Comparison of ENCODE assay signal across 35 cellular contexts in genomic region chr5:80712914-80713313, GRCh38.
"Had no signal": no experiment of that assay in that cellular context is flagged by ENCODE, and none has a peak within 500 bp of the region (broad histone marks: within the 10 kb centered on the region; RNA-seq: fewer than 3 reads in every experiment).

No MANE protein-coding gene starts in this region.

- H3K4me1 ChIP-seq: Peyer's patch had no signal

- H3K27me3 ChIP-seq: brain microvascular endothelial cell, MG63, Peyer's patch had no signal

- H3K4me3 ChIP-seq: MG63, Peyer's patch had no signal

- ATAC-seq: activated CD8-positive, alpha-beta memory T cell treated with anti-CD3 and anti-CD28 coated beads, Interleukin-2, amount 10 ng/mL, durations not matched to agents 7 days and 5 days; activated naive CD8-positive, alpha-beta T cell treated with anti-CD3 and anti-CD28 coated beads, Interleukin-2, amount 50 U/mL, for 24 hours; PC-3 had no signal

- DNase-seq: activated CD4-positive, alpha-beta memory T cell treated with anti-CD3 and anti-CD28 coated beads, Interleukin-2, amount 10 ng/mL, durations not matched to agents 7 days and 5 days; activated CD4-positive, alpha-beta T cell treated with anti-CD3 and anti-CD28 coated beads for 1 hour; activated CD4-positive, alpha-beta T cell treated with anti-CD3 and anti-CD28 coated beads for 48 hours; activated CD4-positive, CD25-positive, alpha-beta regulatory T cell; activated CD8-positive, alpha-beta memory T cell treated with anti-CD3 and anti-CD28 coated beads for 24 hours; activated CD8-positive, alpha-beta memory T cell treated with anti-CD3 and anti-CD28 coated beads, Interleukin-2, amount 10 ng/mL, durations not matched to agents 7 days and 5 days; activated CD8-positive, alpha-beta memory T cell treated with anti-CD3 and anti-CD28 coated beads, Interleukin-2, amount 50 U/mL, for 48 hours; activated effector memory CD4-positive, alpha-beta T cell treated with Interleukin-2 at 50 U/mL for 16 hours; activated naive CD4-positive, alpha-beta T cell treated with anti-CD3 and anti-CD28 coated beads, Interleukin-2, amount 10 ng/mL, durations not matched to agents 7 days and 5 days; activated naive CD8-positive, alpha-beta T cell treated with anti-CD3 and anti-CD28 coated beads, Interleukin-2, amount 50 U/mL, for 24 hours; activated T-cell treated with anti-CD3 and anti-CD28 coated beads, Interleukin-2, amount 50 U/mL, for 48 hours; anterior cingulate cortex; brain microvascular endothelial cell; central memory CD4-positive, alpha-beta T cell; Kasumi-1; KG1; MG63; NCI-H1048; NCI-H1105 treated with DMSO at 0.1 percent for 48 hours; NCI-H1436; NCI-H187; NCI-H2029 treated with DMSO at 0.1 percent for 48 hours; NCI-H2107; NCI-H2171; NCI-H510A; NCI-H526; NK-92 treated with Interleukin-12 subunit alpha and Interleukin-12 subunit beta, amount 100 ng/mL, for 24 hours; PC-3; Peyer's patch; RPMI8226; SHP77 treated with DMSO at 0.1 percent for 48 hours; SW 1271; T-helper 1 cell; T1000; WERI-Rb-1 had no signal

- H3K27ac ChIP-seq: brain microvascular endothelial cell, Peyer's patch, WERI-Rb-1 had no signal

- H3K9me3 ChIP-seq: MG63, Peyer's patch had no signal

- H3K36me3 ChIP-seq: brain microvascular endothelial cell had no signal
